2 cellular contexts compared by ENCODE assay signal in genomic region chr3:138479355-138479964, GRCh38.
TF ChIP-seq lines count a peak whose summit lies in the region.

No MANE protein-coding gene starts in this region.

TF ChIP-seq in GM12878, 131 proteins besides CTCF, POLR2A, EP300 and RAD21:
- TF ChIP-seq ZNF384 (IDR thresholded peaks at IDR 0.05; ENCODE audit: borderline replicate concordance, low read depth, low read length) (no peak), LARP7 (IDR thresholded peaks at IDR 0.05) (0 out of 2 replicates have a peak, but pooled peaks have one; percentile 28), SMC3 (IDR thresholded peaks at IDR 0.05; ENCODE audit: borderline replicate concordance, low read length) (peak; percentile 50), ZSCAN29 (IDR thresholded peaks at IDR 0.05) (no peak), NKRF (conservative IDR thresholded peaks at IDR 0.05) (no peak), SMARCA5 (IDR thresholded peaks at IDR 0.05) (no peak), YY1 (IDR thresholded peaks at IDR 0.05; ENCODE audit: low read depth, low read length) (0 out of 2 replicates have a peak, but pooled peaks have one; percentile 35), RAD51 (IDR thresholded peaks at IDR 0.05) (no peak)

TF ChIP-seq in HepG2, 621 proteins besides CTCF, POLR2A, EP300 and RAD21:
- TF ChIP-seq SMC3 (IDR thresholded peaks at IDR 0.05; ENCODE audit: low read length), result peak; percentile 53; the same call in 1 of the 2 replicates
- TF ChIP-seq STAG1 (CRISPR knock-in tag; IDR thresholded peaks at IDR 0.05), result peak; percentile 87
- no peak for TF ChIP-seq HNF1B (CRISPR knock-in tag; IDR thresholded peaks at IDR 0.05)
